ENCODE assay signal across 9 cellular contexts in genomic region chr13:91297503-91297902, GRCh38.
"Had no signal": no experiment of that assay in that cellular context is flagged by ENCODE, and none has a peak within 500 bp of the region (broad histone marks: within the 10 kb centered on the region; RNA-seq: fewer than 3 reads in every experiment).

No MANE protein-coding gene starts in this region.

- DNase-seq: H9, HCEC 1CT, IMR-90, Karpas-422, KBM-7 had no signal

- ATAC-seq: GM23338 had no signal

- FAIRE-seq: H1, H54, HTR-8/SVneo had no signal
